2 cellular contexts compared by ENCODE assay signal in the genomic region with DNA sequence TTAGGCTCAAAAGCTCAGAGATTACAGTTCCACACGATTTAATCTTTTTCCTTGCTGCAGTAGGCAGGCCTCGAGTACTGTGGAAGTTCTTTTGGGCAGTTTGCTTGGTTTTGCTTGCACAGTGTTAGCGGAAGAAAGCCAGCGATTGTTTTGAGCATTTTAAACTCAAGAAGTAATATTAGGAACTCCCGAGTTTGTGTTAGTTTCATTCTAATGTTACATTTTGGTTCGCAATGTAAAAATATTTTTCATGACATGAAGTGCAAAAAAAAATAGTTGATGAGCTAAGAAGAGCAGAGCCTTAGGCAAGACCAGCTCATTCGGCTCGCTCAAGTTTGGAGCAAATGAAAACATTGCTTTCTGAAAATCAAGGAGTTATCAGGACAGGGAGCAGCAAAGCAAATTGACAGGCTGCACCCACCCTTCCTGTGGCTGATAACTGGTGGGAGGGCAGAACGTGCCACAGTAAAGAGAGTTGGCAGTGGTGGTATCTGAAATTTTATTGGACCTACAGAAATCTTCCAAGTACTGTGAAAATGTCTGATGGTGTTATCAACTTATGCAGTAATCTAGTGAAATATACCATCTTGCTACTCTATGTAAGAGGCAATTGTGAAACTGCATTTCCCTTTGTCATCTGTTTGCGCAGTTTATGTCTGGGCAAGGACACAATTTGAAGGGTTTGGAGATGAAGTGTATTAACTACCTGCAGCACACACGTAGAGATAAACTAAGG.
TF ChIP-seq lines count a peak whose summit lies in the region.

No MANE protein-coding gene starts in this region.

TF ChIP-seq in liver, 16 proteins besides CTCF, POLR2A, EP300 and RAD21:
- no peak for TF ChIP-seq ATF3 (IDR thresholded peaks at IDR 0.05)
- TF ChIP-seq, protein P1, sequence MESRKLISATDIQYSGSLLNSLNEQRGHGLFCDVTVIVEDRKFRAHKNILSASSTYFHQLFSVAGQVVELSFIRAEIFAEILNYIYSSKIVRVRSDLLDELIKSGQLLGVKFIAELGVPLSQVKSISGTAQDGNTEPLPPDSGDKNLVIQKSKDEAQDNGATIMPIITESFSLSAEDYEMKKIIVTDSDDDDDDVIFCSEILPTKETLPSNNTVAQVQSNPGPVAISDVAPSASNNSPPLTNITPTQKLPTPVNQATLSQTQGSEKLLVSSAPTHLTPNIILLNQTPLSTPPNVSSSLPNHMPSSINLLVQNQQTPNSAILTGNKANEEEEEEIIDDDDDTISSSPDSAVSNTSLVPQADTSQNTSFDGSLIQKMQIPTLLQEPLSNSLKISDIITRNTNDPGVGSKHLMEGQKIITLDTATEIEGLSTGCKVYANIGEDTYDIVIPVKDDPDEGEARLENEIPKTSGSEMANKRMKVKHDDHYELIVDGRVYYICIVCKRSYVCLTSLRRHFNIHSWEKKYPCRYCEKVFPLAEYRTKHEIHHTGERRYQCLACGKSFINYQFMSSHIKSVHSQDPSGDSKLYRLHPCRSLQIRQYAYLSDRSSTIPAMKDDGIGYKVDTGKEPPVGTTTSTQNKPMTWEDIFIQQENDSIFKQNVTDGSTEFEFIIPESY (IDR thresholded peaks at IDR 0.05), result no peak
- peak; percentile 2 for TF ChIP-seq SP1 (IDR thresholded peaks at IDR 0.05)
- TF ChIP-seq TAF1 (conservative IDR thresholded peaks at IDR 0.05), result peak; percentile 9
TF ChIP-seq in liver: peak in this region for 2.

TF ChIP-seq in HepG2, 621 proteins besides CTCF, POLR2A, EP300 and RAD21:
- no peak for TF ChIP-seq JDP2 (CRISPR knock-in tag; IDR thresholded peaks at IDR 0.05; ENCODE audit: borderline replicate concordance)
- TF ChIP-seq TP53 (CRISPR knock-in tag; conservative IDR thresholded peaks at IDR 0.05), result no peak
- TF ChIP-seq, protein P2, sequence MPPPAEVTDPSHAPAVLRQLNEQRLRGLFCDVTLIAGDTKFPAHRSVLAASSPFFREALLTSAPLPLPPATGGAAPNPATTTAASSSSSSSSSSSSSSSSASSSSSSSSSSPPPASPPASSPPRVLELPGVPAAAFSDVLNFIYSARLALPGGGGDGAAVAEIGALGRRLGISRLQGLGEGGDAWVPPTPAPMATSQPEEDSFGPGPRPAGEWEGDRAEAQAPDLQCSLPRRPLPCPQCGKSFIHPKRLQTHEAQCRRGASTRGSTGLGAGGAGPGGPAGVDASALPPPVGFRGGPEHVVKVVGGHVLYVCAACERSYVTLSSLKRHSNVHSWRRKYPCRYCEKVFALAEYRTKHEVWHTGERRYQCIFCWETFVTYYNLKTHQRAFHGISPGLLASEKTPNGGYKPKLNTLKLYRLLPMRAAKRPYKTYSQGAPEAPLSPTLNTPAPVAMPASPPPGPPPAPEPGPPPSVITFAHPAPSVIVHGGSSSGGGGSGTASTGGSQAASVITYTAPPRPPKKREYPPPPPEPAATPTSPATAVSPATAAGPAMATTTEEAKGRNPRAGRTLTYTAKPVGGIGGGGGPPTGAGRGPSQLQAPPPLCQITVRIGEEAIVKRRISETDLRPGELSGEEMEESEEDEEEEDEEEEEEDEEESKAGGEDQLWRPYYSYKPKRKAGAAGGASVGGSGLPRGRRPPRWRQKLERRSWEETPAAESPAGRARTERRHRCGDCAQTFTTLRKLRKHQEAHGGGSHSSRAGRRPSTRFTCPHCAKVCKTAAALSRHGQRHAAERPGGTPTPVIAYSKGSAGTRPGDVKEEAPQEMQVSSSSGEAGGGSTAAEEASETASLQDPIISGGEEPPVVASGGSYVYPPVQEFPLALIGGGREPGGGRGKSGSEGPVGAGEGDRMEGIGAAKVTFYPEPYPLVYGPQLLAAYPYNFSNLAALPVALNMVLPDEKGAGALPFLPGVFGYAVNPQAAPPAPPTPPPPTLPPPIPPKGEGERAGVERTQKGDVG (CRISPR knock-in tag; IDR thresholded peaks at IDR 0.05; ENCODE audit: borderline replicate concordance), result no peak
- TF ChIP-seq MLLT10 (CRISPR knock-in tag; IDR thresholded peaks at IDR 0.05), result no peak
- TF ChIP-seq, protein P3, sequence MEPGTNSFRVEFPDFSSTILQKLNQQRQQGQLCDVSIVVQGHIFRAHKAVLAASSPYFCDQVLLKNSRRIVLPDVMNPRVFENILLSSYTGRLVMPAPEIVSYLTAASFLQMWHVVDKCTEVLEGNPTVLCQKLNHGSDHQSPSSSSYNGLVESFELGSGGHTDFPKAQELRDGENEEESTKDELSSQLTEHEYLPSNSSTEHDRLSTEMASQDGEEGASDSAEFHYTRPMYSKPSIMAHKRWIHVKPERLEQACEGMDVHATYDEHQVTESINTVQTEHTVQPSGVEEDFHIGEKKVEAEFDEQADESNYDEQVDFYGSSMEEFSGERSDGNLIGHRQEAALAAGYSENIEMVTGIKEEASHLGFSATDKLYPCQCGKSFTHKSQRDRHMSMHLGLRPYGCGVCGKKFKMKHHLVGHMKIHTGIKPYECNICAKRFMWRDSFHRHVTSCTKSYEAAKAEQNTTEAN (CRISPR knock-in tag; conservative IDR thresholded peaks at IDR 0.05), result no peak
- TF ChIP-seq, protein P4, sequence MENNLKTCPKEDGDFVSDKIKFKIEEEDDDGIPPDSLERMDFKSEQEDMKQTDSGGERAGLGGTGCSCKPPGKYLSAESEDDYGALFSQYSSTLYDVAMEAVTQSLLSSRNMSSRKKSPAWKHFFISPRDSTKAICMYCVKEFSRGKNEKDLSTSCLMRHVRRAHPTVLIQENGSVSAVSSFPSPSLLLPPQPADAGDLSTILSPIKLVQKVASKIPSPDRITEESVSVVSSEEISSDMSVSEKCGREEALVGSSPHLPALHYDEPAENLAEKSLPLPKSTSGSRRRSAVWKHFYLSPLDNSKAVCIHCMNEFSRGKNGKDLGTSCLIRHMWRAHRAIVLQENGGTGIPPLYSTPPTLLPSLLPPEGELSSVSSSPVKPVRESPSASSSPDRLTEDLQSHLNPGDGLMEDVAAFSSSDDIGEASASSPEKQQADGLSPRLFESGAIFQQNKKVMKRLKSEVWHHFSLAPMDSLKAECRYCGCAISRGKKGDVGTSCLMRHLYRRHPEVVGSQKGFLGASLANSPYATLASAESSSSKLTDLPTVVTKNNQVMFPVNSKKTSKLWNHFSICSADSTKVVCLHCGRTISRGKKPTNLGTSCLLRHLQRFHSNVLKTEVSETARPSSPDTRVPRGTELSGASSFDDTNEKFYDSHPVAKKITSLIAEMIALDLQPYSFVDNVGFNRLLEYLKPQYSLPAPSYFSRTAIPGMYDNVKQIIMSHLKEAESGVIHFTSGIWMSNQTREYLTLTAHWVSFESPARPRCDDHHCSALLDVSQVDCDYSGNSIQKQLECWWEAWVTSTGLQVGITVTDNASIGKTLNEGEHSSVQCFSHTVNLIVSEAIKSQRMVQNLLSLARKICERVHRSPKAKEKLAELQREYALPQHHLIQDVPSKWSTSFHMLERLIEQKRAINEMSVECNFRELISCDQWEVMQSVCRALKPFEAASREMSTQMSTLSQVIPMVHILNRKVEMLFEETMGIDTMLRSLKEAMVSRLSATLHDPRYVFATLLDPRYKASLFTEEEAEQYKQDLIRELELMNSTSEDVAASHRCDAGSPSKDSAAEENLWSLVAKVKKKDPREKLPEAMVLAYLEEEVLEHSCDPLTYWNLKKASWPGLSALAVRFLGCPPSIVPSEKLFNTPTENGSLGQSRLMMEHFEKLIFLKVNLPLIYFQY (CRISPR knock-in tag; IDR thresholded peaks at IDR 0.05; ENCODE audit: borderline replicate concordance), result no peak
- TF ChIP-seq RFX5 (IDR thresholded peaks at IDR 0.05; ENCODE audit: low read depth, low read length), result no peak
- no peak for TF ChIP-seq HIVEP1 (CRISPR knock-in tag; IDR thresholded peaks at IDR 0.05)
- no peak for TF ChIP-seq MYNN (CRISPR knock-in tag; IDR thresholded peaks at IDR 0.05; ENCODE audit: low read depth)
- TF ChIP-seq HES4 (CRISPR knock-in tag; IDR thresholded peaks at IDR 0.05; ENCODE audit: borderline replicate concordance), result no peak
- TF ChIP-seq TAF1 (CRISPR knock-in tag; IDR thresholded peaks at IDR 0.05), result no peak
- TF ChIP-seq ZFP41 (CRISPR knock-in tag; IDR thresholded peaks at IDR 0.05; ENCODE audit: borderline replicate concordance), result no peak
